ENCODE assay signal across 1 cellular context in genomic region chr5:106862450-106863193, GRCh38.
TF ChIP-seq lines count a peak whose summit lies in the region.

No MANE protein-coding gene starts in this region.

TF ChIP-seq in GM23338, 12 proteins besides CTCF, POLR2A, EP300 and RAD21 (continued from another document):
- TF ChIP-seq ZNF462 (CRISPR knock-in tag; IDR thresholded peaks at IDR 0.05) (no peak), NANOG (IDR thresholded peaks at IDR 0.05; ENCODE audit: borderline replicate concordance) (no peak)
